Comparison of ENCODE assay signal across 36 cellular contexts in genomic region chr16:69110406-69110805, GRCh38.
"Had no signal": no experiment of that assay in that cellular context is flagged by ENCODE, and none has a peak within 500 bp of the region (broad histone marks: within the 10 kb centered on the region; RNA-seq: fewer than 3 reads in every experiment).

No MANE protein-coding gene starts in this region.

- H3K27me3 ChIP-seq: foreskin keratinocyte, vagina had no signal

- H3K27ac Mint-ChIP-seq: activated CD4-positive, alpha-beta memory T cell treated with anti-CD3 and anti-CD28 coated beads, Interleukin-2, amount 10 ng/mL, durations not matched to agents 7 days and 5 days; activated CD4-positive, alpha-beta T cell treated with anti-CD3 and anti-CD28 coated beads, Interleukin-2, amount 10 ng/mL, durations not matched to agents 7 days and 5 days; activated naive CD4-positive, alpha-beta T cell treated with anti-CD3 and anti-CD28 coated beads, Interleukin-2, amount 50 U/mL, for 72 hours; effector memory CD8-positive, alpha-beta T cell; nephron; progenitor cell of endocrine pancreas; stimulated activated memory B cell treated with anti-CD40 and anti-IgM and Interleukin-4, amounts not matched to agents 10 μg/mL and 1 μg/mL and 100 μg/mL, for 72 hours; stimulated activated naive CD8-positive, alpha-beta T cell treated with anti-CD3 and anti-CD28 coated beads, Interleukin-15, amount 100 ng/mL, for 72 hours; T-helper 1 cell treated with Interleukin-12 subunit alpha and Interleukin-12 subunit beta and Interleukin-4 antibody, amounts not matched to agents 30 μg/mL and 1 μg/mL, for 36 hours; type B pancreatic cell had no signal

- H3K9me3 ChIP-seq: heart left ventricle, neutrophil, sigmoid colon, vagina had no signal

- H3K4me1 ChIP-seq: foreskin keratinocyte had no signal

- H3K27ac ChIP-seq: coronary artery, dorsolateral prefrontal cortex, foreskin keratinocyte, heart left ventricle, neutrophil, sigmoid colon, vagina, VCaP had no signal

- H3K4me3 Mint-ChIP-seq: activated CD4-positive, alpha-beta memory T cell treated with anti-CD3 and anti-CD28 coated beads, Interleukin-2, amount 10 ng/mL, durations not matched to agents 7 days and 5 days; activated CD4-positive, alpha-beta T cell treated with anti-CD3 and anti-CD28 coated beads, Interleukin-2, amount 10 ng/mL, durations not matched to agents 7 days and 5 days; effector memory CD8-positive, alpha-beta T cell; immature natural killer cell; stimulated activated memory B cell treated with anti-CD40 and anti-IgM and Interleukin-4, amounts not matched to agents 10 μg/mL and 1 μg/mL and 100 μg/mL, for 72 hours; stimulated activated naive CD8-positive, alpha-beta T cell treated with anti-CD3 and anti-CD28 coated beads, Interleukin-15, amount 100 ng/mL, for 72 hours; T-helper 1 cell treated with Interleukin-12 subunit alpha and Interleukin-12 subunit beta and Interleukin-4 antibody, amounts not matched to agents 30 μg/mL and 1 μg/mL, for 36 hours; type B pancreatic cell had no signal

- ATAC-seq: activated naive CD4-positive, alpha-beta T cell treated with anti-CD3 and anti-CD28 coated beads, Interleukin-2, amount 50 U/mL, for 72 hours; effector memory CD8-positive, alpha-beta T cell; esophagus mucosa; foreskin keratinocyte; heart left ventricle; left colon; stimulated activated memory B cell treated with anti-CD40 and anti-IgM and Interleukin-4, amounts not matched to agents 10 μg/mL and 1 μg/mL and 100 μg/mL, for 72 hours; stimulated activated naive CD8-positive, alpha-beta T cell treated with anti-CD3 and anti-CD28 coated beads, Interleukin-15, amount 100 ng/mL, for 72 hours had no signal

- H3K4me3 ChIP-seq: coronary artery, dorsolateral prefrontal cortex, heart left ventricle, sigmoid colon, vagina had no signal

- H3K9me3 Mint-ChIP-seq: activated CD4-positive, alpha-beta memory T cell treated with anti-CD3 and anti-CD28 coated beads, Interleukin-2, amount 10 ng/mL, durations not matched to agents 7 days and 5 days; activated CD4-positive, alpha-beta T cell treated with anti-CD3 and anti-CD28 coated beads, Interleukin-2, amount 10 ng/mL, durations not matched to agents 7 days and 5 days; activated naive CD4-positive, alpha-beta T cell treated with anti-CD3 and anti-CD28 coated beads, Interleukin-2, amount 50 U/mL, for 72 hours; effector memory CD8-positive, alpha-beta T cell; immature natural killer cell; nephron; stimulated activated memory B cell treated with anti-CD40 and anti-IgM and Interleukin-4, amounts not matched to agents 10 μg/mL and 1 μg/mL and 100 μg/mL, for 72 hours; stimulated activated naive CD8-positive, alpha-beta T cell treated with anti-CD3 and anti-CD28 coated beads, Interleukin-15, amount 100 ng/mL, for 72 hours; T-helper 1 cell treated with Interleukin-12 subunit alpha and Interleukin-12 subunit beta and Interleukin-4 antibody, amounts not matched to agents 30 μg/mL and 1 μg/mL, for 36 hours; type B pancreatic cell had no signal

- DNase-seq: activated CD4-positive, alpha-beta memory T cell treated with anti-CD3 and anti-CD28 coated beads, Interleukin-2, amount 10 ng/mL, durations not matched to agents 7 days and 5 days; activated CD4-positive, alpha-beta T cell treated with anti-CD3 and anti-CD28 coated beads, Interleukin-2, amount 10 ng/mL, durations not matched to agents 7 days and 5 days; activated CD4-positive, CD25-positive, alpha-beta regulatory T cell treated with anti-CD3 and anti-CD28 coated beads, Interleukin-2, amount 50 U/mL, for 72 hours; activated naive CD4-positive, alpha-beta T cell; activated T-cell treated with anti-CD3 and anti-CD28 coated beads, Interleukin-2, amount 50 U/mL, for 48 hours; anterior cingulate cortex; cerebellar nuclear complex; effector memory CD8-positive, alpha-beta T cell; foreskin keratinocyte; heart left ventricle; hypothalamus; immature natural killer cell; kidney; left colon; mammary epithelial cell; retina; sigmoid colon; small intestine; stimulated activated CD4-positive, alpha-beta T cell treated with anti-CD3 and anti-CD28 coated beads, Interleukin-1b, Interleukin-23, amount 100 ng/mL, for 48 hours; stimulated activated CD4-positive, alpha-beta T cell treated with anti-CD3 and anti-CD28 coated beads, Interleukin-4, amount 100 ng/mL, for 4 hours; stimulated activated CD8-positive, alpha-beta memory T cell treated with anti-CD3 and anti-CD28 coated beads, Interleukin-4, amount 100 ng/mL, for 48 hours; stimulated activated naive CD8-positive, alpha-beta T cell treated with anti-CD3 and anti-CD28 coated beads, Interleukin-15, amount 100 ng/mL, for 72 hours; substantia nigra; T-helper 9 cell had no signal
